ENCODE assay signal across 8 cellular contexts in the genomic region with DNA sequence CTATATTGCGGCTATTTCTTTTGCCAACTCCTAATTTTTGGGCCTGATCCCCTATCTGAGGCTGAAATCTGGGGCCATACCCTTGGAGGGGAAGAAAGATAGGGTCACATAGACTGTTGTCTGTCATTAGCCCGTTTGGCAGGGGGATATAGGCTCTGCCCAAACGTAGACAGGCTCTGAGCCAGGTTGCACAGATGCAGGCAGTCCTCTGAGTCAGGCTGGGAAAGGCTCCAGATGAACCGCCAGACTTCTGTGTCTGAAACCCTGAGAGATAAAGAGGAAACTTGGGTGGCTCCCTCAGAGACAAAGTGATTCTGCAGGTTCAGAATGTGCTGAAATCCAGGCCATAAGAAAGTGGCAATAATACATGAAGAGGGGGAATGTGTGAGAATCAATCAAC.
DNase-seq lines count a peak whose midpoint lies in the region; ATAC-seq and TF ChIP-seq lines count a peak whose summit lies in the region.

No MANE protein-coding gene starts in this region.

- peaks cover 4% of the 10 kb centered on the region for H3K36me3 ChIP-seq in brain microvascular endothelial cell (replicated peaks)

- no peak for ATAC-seq in activated naive CD8-positive, alpha-beta T cell treated with anti-CD3 and anti-CD28 coated beads, Interleukin-2, amount 50 U/mL, for 24 hours
- no peak for ATAC-seq in memory B cell (ENCODE audit: low read depth)

- H3K4me1 Mint-ChIP-seq in activated naive CD8-positive, alpha-beta T cell (ENCODE audit: low read depth): peaks cover 64% of the 10 kb centered on the region
- H3K4me1 Mint-ChIP-seq in activated naive CD8-positive, alpha-beta T cell treated with anti-CD3 and anti-CD28 coated beads, Interleukin-2, amount 50 U/mL, for 24 hours: peaks cover 61% of the 10 kb centered on the region
- H3K4me1 Mint-ChIP-seq in memory B cell: peaks cover 29% of the 10 kb centered on the region

- no peaks in the 10 kb centered on the region for H3K27me3 ChIP-seq in brain microvascular endothelial cell (replicated peaks)

- H3K27ac ChIP-seq in brain microvascular endothelial cell: peak overlapping the region; percentile 55

- no peak for TF ChIP-seq CTCF in brain microvascular endothelial cell (IDR thresholded peaks at IDR 0.05; ENCODE audit: low read depth, low read length, missing control alignments)

- H3K4me3 Mint-ChIP-seq in activated naive CD8-positive, alpha-beta T cell: no peak overlapping the region
- H3K4me3 Mint-ChIP-seq in activated naive CD8-positive, alpha-beta T cell treated with anti-CD3 and anti-CD28 coated beads, Interleukin-2, amount 50 U/mL, for 24 hours: no peak overlapping the region
- no peak overlapping the region for H3K4me3 Mint-ChIP-seq in memory B cell

- no peak for DNase-seq in activated naive CD8-positive, alpha-beta T cell treated with anti-CD3 and anti-CD28 coated beads, Interleukin-2, amount 50 U/mL, for 24 hours
- peak; percentile 91 for DNase-seq in brain microvascular endothelial cell
- no peak for DNase-seq in memory B cell (ENCODE audit: low spot score in 2 of 2)
- no peak for DNase-seq in cerebellar cortex (ENCODE audit: low spot score)
- DNase-seq in HK-2 (ENCODE audit: unreplicated experiment): no peak
- DNase-seq in islet precursor cell: no peak
- no peak for DNase-seq in activated CD4-positive, alpha-beta T cell treated with anti-CD3 and anti-CD28 coated beads for 4 hours

- peak overlapping the region; percentile 67 for H3K27ac Mint-ChIP-seq in activated naive CD8-positive, alpha-beta T cell
- no peak overlapping the region for H3K27ac Mint-ChIP-seq in activated naive CD8-positive, alpha-beta T cell treated with anti-CD3 and anti-CD28 coated beads, Interleukin-2, amount 50 U/mL, for 24 hours
- peak overlapping the region; percentile 58 for H3K27ac Mint-ChIP-seq in memory B cell

- H3K27me3 Mint-ChIP-seq in activated naive CD8-positive, alpha-beta T cell: no peaks in the 10 kb centered on the region
- no peaks in the 10 kb centered on the region for H3K27me3 Mint-ChIP-seq in activated naive CD8-positive, alpha-beta T cell treated with anti-CD3 and anti-CD28 coated beads, Interleukin-2, amount 50 U/mL, for 24 hours
- no peaks in the 10 kb centered on the region for H3K27me3 Mint-ChIP-seq in memory B cell

- peaks cover under 1% of the 10 kb centered on the region for H3K36me3 Mint-ChIP-seq in activated naive CD8-positive, alpha-beta T cell
- peaks cover 10% of the 10 kb centered on the region for H3K36me3 Mint-ChIP-seq in activated naive CD8-positive, alpha-beta T cell treated with anti-CD3 and anti-CD28 coated beads, Interleukin-2, amount 50 U/mL, for 24 hours (ENCODE audit: low read depth)
- H3K36me3 Mint-ChIP-seq in memory B cell: peaks cover under 1% of the 10 kb centered on the region

- no peaks in the 10 kb centered on the region for H3K9me3 Mint-ChIP-seq in activated naive CD8-positive, alpha-beta T cell (ENCODE audit: low read depth)
- H3K9me3 Mint-ChIP-seq in activated naive CD8-positive, alpha-beta T cell treated with anti-CD3 and anti-CD28 coated beads, Interleukin-2, amount 50 U/mL, for 24 hours: no peaks in the 10 kb centered on the region
- H3K9me3 Mint-ChIP-seq in memory B cell: no peaks in the 10 kb centered on the region

- in situ Hi-C loops in brain microvascular endothelial cell (cut with HindIII; ENCODE audit: low pct_ligation_motif_present, low sequenced_read_pairs): no loop called here

- no peak overlapping the region for H3K4me3 ChIP-seq in brain microvascular endothelial cell (ENCODE audit: low read depth, low read length)
